ENCODE assay signal across 9 cellular contexts in the genomic region with DNA sequence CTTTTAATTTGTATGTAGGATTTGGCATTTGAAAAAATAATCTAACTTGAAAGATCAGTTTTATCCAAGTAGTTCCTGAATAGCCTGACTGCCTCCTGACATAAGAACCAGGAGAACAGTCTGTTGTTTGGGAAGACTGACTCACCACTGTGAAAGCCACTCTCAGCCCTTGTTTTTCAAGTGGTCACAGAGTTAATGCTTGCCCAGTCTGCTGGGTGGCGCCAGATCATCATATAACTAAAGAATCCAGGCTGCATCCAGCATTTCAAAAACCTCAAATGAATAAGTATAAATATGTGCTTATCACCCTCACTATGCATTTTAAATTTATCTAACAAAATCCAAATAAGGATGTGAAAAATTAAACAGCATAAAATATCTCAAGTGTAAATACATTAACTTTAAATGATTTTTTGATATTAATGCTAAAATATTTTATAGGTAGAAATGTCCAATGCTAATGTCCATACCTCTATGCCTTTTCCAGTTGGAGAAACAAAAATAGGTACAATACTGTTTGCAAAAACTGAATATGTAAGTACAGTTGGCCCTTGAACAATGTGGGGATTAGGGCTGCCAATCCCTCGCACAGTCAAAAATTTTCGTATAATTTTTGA. TPM values are rescaled to one million over a fixed set of nuclear protein-coding genes. Genes with fewer than 3 reads are reported as not detected.
DNase-seq lines count a peak whose midpoint lies in the region; ATAC-seq, FAIRE-seq and TF ChIP-seq lines count a peak whose summit lies in the region.
"Had no signal": no experiment of that assay in that cellular context is flagged by ENCODE, and none has a peak within 500 bp of the region (broad histone marks: within the 10 kb centered on the region; RNA-seq: fewer than 3 reads in every experiment).

No MANE protein-coding gene starts in this region.

- DNase-seq in GF-D8 (lab: John Stamatoyannopoulos, UW) = peak; percentile 2
- peak; percentile 2 for DNase-seq in HuH-7 (ENCODE audit: low spot score)
- peak; percentile 19 to 46 for DNase-seq in mesothelial cell of epicardium (ENCODE audit: low spot score in 2 of 2, unreplicated experiment in 2 of 2)

- H3K4me2 ChIP-seq in OCI-LY1 (ENCODE audit: low read length) = no peak overlapping the region

- H3K36me3 ChIP-seq in OCI-LY1 (ENCODE audit: insufficient read depth, low read length) = no peaks in the 10 kb centered on the region

- FAIRE-seq in endometrium (lab: Jason Lieb, UNC) = peak; percentile 12

- H3K4me3 Mint-ChIP-seq in mesothelial cell of epicardium = no peak overlapping the region

- peaks cover 2% of the 10 kb centered on the region for H3K27me3 Mint-ChIP-seq in mesothelial cell of epicardium (ENCODE audit: low read depth)

- H2AFZ ChIP-seq in OCI-LY1 (ENCODE audit: low read length) = no peak overlapping the region
- H2AFZ ChIP-seq: parathyroid adenoma had no signal

- ATAC-seq in GM19452 (IDR thresholded peaks at IDR 0.05; ENCODE audit: unreplicated experiment) (no peak), HG02571 (IDR thresholded peaks at IDR 0.05; ENCODE audit: unreplicated experiment) (no peak), GM19467 (IDR thresholded peaks at IDR 0.05; ENCODE audit: unreplicated experiment) (no peak)

- H3K36me3 Mint-ChIP-seq in mesothelial cell of epicardium = no peaks in the 10 kb centered on the region

- no peak overlapping the region for H3K27ac Mint-ChIP-seq in mesothelial cell of epicardium

- no peaks in the 10 kb centered on the region for H4K20me1 ChIP-seq in OCI-LY1 (ENCODE audit: insufficient read depth, low read length)

- no peaks in the 10 kb centered on the region for H3K27me3 ChIP-seq in OCI-LY1 (ENCODE audit: insufficient read depth, low read length)

- peaks cover 3% of the 10 kb centered on the region for H3K4me1 Mint-ChIP-seq in mesothelial cell of epicardium

- H3K4me1 ChIP-seq in OCI-LY1 (ENCODE audit: insufficient read depth, low read length, severe bottlenecking) = no peaks in the 10 kb centered on the region
- H3K4me1 ChIP-seq: parathyroid adenoma had no signal

- no peaks in the 10 kb centered on the region for H3K9me2 ChIP-seq in OCI-LY1 (ENCODE audit: low read depth, low read length)

- H3K27ac ChIP-seq in OCI-LY1 (ENCODE audit: low read depth, low read length, poor library complexity, severe bottlenecking) = no peak overlapping the region
- H3K27ac ChIP-seq: parathyroid adenoma had no signal

- H3F3A ChIP-seq in OCI-LY1 (ENCODE audit: insufficient read depth, low read length) = no peaks in the 10 kb centered on the region

- H3K9ac ChIP-seq in OCI-LY1 (ENCODE audit: low read length) = no peak overlapping the region
- H3K9ac ChIP-seq: parathyroid adenoma had no signal

- H3K9me3 ChIP-seq in OCI-LY1 (ENCODE audit: low read length) = no peaks in the 10 kb centered on the region

- H3K9me3 Mint-ChIP-seq in mesothelial cell of epicardium = no peaks in the 10 kb centered on the region

- TF ChIP-seq CTCF in OCI-LY1 (IDR thresholded peaks at IDR 0.05; ENCODE audit: low read length) = peak; percentile 72
- TF ChIP-seq CTCF in mesothelial cell of epicardium (IDR thresholded peaks at IDR 0.05; ENCODE audit: unreplicated experiment) = peak; percentile 48

- no peaks in the 10 kb centered on the region for H3K79me2 ChIP-seq in OCI-LY1 (ENCODE audit: insufficient read depth, low read length)
- H3K79me2 ChIP-seq: parathyroid adenoma had no signal

- no peak overlapping the region for H3K4me3 ChIP-seq in OCI-LY1 (ENCODE audit: low read depth, low read length, poor library complexity, severe bottlenecking)

RNA-seq across cellular contexts. Expression of gene ZBBX, which starts 26.9 kb away (rescaled TPM):
- 0.70 to 1.9 TPM (median 1.4 TPM) in 3 replicates for total RNA-seq in mesothelial cell of epicardium
